In the genomic region with DNA sequence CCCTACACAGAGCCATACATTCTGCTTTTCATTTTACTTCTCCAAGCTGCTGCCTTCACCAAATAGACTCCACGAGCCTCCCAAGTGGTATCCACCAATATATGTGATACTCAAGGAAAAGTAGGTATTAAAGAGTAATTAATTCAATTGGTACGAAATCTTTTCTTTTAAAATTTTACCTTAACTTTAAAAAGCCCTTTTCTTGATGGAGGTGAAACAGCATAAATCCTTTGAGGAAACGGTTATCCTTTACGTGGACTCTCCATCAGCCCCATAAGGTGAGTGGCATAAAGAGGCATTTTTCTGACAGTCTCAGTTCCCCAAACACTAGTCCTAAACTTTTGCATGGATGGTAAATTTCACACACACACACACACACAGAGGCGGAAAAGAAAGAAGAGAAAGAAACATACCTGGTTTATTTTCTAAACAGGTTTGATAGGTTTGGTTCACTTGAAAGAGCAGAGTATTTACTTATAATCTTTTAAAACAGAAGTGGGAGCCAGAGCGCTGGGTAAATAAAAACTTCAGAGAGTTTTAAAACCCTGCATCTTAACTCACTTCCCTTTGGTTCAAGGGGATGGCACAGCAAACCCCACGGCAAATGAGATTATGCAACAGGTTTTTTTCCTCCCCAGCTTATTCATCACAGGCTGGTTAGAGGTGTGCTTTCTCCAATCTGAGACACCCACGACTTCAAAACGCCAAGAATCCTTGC, we compare ENCODE assay signal across 8 cellular contexts. TPM values are rescaled to one million over a fixed set of nuclear protein-coding genes. Genes with fewer than 3 reads are reported as not detected.
DNase-seq lines count a peak whose midpoint lies in the region; ATAC-seq, FAIRE-seq and TF ChIP-seq lines count a peak whose summit lies in the region.

No MANE protein-coding gene starts in this region.

- TF ChIP-seq CTCF in RWPE2 (IDR thresholded peaks at IDR 0.05; ENCODE audit: poor library complexity, severe bottlenecking) = no peak
- TF ChIP-seq CTCF in pancreas (IDR thresholded peaks at IDR 0.05) = no peak

- intact Hi-C loops in head of caudate nucleus (cut with DNase I) (loop anchor here (5.0 kb wide), 5 partner anchors 38 to 157 kb away; a partner anchor contains a TSS), pancreas (cut with DNase I) (loop anchor here in 1 of 3 donors (10.0 kb wide), 1 partner anchor 186 kb away; no protein-coding TSS in a partner anchor)

- peak overlapping the region; percentile 91 to 96 for H3K27ac Mint-ChIP-seq in activated naive CD4-positive, alpha-beta T cell treated with anti-CD3 and anti-CD28 coated beads, Interleukin-2, amount 50 U/mL, for 72 hours

- H3K4me3 ChIP-seq in RWPE2 (ENCODE audit: severe bottlenecking) (peak overlapping the region; percentile 94), pancreas (peak overlapping the region; percentile 35 to 93 (median 69))

- peaks cover 24 to 38% of the 10 kb centered on the region in 2 donors for H3K36me3 Mint-ChIP-seq in activated naive CD4-positive, alpha-beta T cell treated with anti-CD3 and anti-CD28 coated beads, Interleukin-2, amount 50 U/mL, for 72 hours

- peaks cover 6% of the 10 kb centered on the region for H3K4me1 ChIP-seq in RWPE2 (ENCODE audit: insufficient read depth, poor library complexity, severe bottlenecking)
- H3K4me1 ChIP-seq in pancreas = peaks cover 10 to 31% (median 19%) of the 10 kb centered on the region in 3 donors

- H3K27me3 ChIP-seq in RWPE2 (ENCODE audit: insufficient read depth, poor library complexity, severe bottlenecking) (no peaks in the 10 kb centered on the region), pancreas (no peaks in the 10 kb centered on the region)

- WGBS in pancreas, 2 donors = 3% methylated on average over 9 of the region's 9 CpGs

- peak overlapping the region; percentile 78 for H3K27ac ChIP-seq in RWPE2 (ENCODE audit: poor library complexity, severe bottlenecking)
- peak overlapping the region; percentile 89 to 100 (median 99) for H3K27ac ChIP-seq in pancreas

- DNase-seq in DMS53 treated with DMSO at 0.1 percent for 48 hours (lab: John Stamatoyannopoulos, UW; ENCODE audit: unreplicated experiment) (peak; percentile 90), HK-2 (ENCODE audit: unreplicated experiment) (peak; percentile 34), RWPE2 (ENCODE audit: low spot score) (no peak), head of caudate nucleus (peak in 26 of 42 donors; percentile 10 to 80 (median 40)), pancreas (peak in 4 of 6 donors; percentile 47 to 72 (median 62))
- DNase-seq in activated naive CD4-positive, alpha-beta T cell treated with anti-CD3 and anti-CD28 coated beads, Interleukin-2, amount 50 U/mL, for 72 hours (ENCODE audit: low spot score in 2 of 2) = peak in 1 of 2 donors; percentile 53

- H3K36me3 ChIP-seq in RWPE2 (ENCODE audit: low read depth) (no peaks in the 10 kb centered on the region), pancreas (no peaks in the 10 kb centered on the region)

- ATAC-seq in RWPE2 (ENCODE audit: low read depth) (peak; percentile 49; the same call in 2 of the 3 replicates), pancreas (peak; percentile 45 to 71 (median 58)), GM19023 (IDR thresholded peaks at IDR 0.05; ENCODE audit: unreplicated experiment) (no peak), GM19324 (IDR thresholded peaks at IDR 0.05; ENCODE audit: low FRiP score, unreplicated experiment) (no peak)
- peak; percentile 57 to 63 for ATAC-seq in activated naive CD4-positive, alpha-beta T cell treated with anti-CD3 and anti-CD28 coated beads, Interleukin-2, amount 50 U/mL, for 72 hours

- FAIRE-seq in pancreas (lab: Jason Lieb, UNC) = no peak

- H3K9me3 ChIP-seq in RWPE2 (ENCODE audit: severe bottlenecking) (no peaks in the 10 kb centered on the region), pancreas (no peaks in the 10 kb centered on the region)

- H3K9me3 Mint-ChIP-seq in activated naive CD4-positive, alpha-beta T cell treated with anti-CD3 and anti-CD28 coated beads, Interleukin-2, amount 50 U/mL, for 72 hours = peaks cover 5 to 7% of the 10 kb centered on the region in 2 donors

RNA-seq across cellular contexts. Expression of a gene that starts 1.9 kb away (rescaled TPM):
- 10 to 100 TPM; 37.4 to 64.8 TPM for total RNA-seq in activated naive CD4-positive, alpha-beta T cell treated with anti-CD3 and anti-CD28 coated beads, Interleukin-2, amount 50 U/mL, for 72 hours
- 10 to 100 TPM; 18.1 to 38.7 (median 27.8) TPM for total RNA-seq in pancreas
- 10 to 100 TPM in 1 of 2 donors, 1 to 10 TPM in 1; 5.8 to 10.1 TPM for polyA plus RNA-seq in pancreas

RNA-seq across cellular contexts. Expression of a gene that starts 50.9 kb away (rescaled TPM):
- 10 to 100 TPM; 10.7 to 15.7 TPM for total RNA-seq in activated naive CD4-positive, alpha-beta T cell treated with anti-CD3 and anti-CD28 coated beads, Interleukin-2, amount 50 U/mL, for 72 hours
- 10 to 100 TPM; 13.9 to 29.7 (median 16.6) TPM for total RNA-seq in pancreas
- polyA plus RNA-seq in pancreas = 10 to 100 TPM in 1 of 2 donors, 1 to 10 TPM in 1; 9.8 to 23.6 TPM

Comparison
In these comparisons a context has a peak if more than half of its experiments do, and no peak if none do; other contexts are left out.
1. ATAC-seq: peak in RWPE2 (single experiment), activated naive CD4-positive, alpha-beta T cell treated with anti-CD3 and anti-CD28 coated beads, Interleukin-2, amount 50 U/mL, for 72 hours (2 of 2) and pancreas (4 of 4); none in GM19023 (single experiment) and GM19324 (single experiment).